Comparison of ENCODE assay signal across 10 cellular contexts in genomic region chr10:122152544-122152943, GRCh38.
DNase-seq lines count a peak whose midpoint lies in the region; TF ChIP-seq lines count a peak whose summit lies in the region.
"Had no signal": no experiment of that assay in that cellular context is flagged by ENCODE, and none has a peak within 500 bp of the region (broad histone marks: within the 10 kb centered on the region; RNA-seq: fewer than 3 reads in every experiment).

No MANE protein-coding gene starts in this region.

- no peak overlapping the region for H3K9ac ChIP-seq in parathyroid adenoma

- no peaks in the 10 kb centered on the region for H3K9me3 Mint-ChIP-seq in activated T-helper 2 cell treated with anti-CD3 and anti-CD28 coated beads, Interferon-gamma antibody, Interleukin-2, Interleukin-4, amounts not matched to agents 10 μg/mL and 5 μg/mL and 100 μg/mL, durations not matched to agents 14 hours and 24 hours and 36 hours

- peaks cover 29% of the 10 kb centered on the region for H3K4me1 ChIP-seq in parathyroid adenoma

- peak overlapping the region; percentile 74 for H3K27ac ChIP-seq in parathyroid adenoma

- peaks cover 3% of the 10 kb centered on the region for H3K79me2 ChIP-seq in parathyroid adenoma

- no peak overlapping the region for H3K27ac Mint-ChIP-seq in activated T-helper 2 cell treated with anti-CD3 and anti-CD28 coated beads, Interferon-gamma antibody, Interleukin-2, Interleukin-4, amounts not matched to agents 10 μg/mL and 5 μg/mL and 100 μg/mL, durations not matched to agents 14 hours and 24 hours and 36 hours

- H3K4me2 ChIP-seq in parathyroid adenoma (ENCODE audit: low read length): no peak overlapping the region

- peak; percentile 97 for DNase-seq in Ammon's horn (ENCODE audit: low spot score)
- DNase-seq in NCI-H510A treated with DMSO at 0.1 percent for 48 hours (lab: John Stamatoyannopoulos, UW): peak; percentile 70
- DNase-seq in fibroblast of the aortic adventitia (ENCODE audit: low read depth): peak; percentile 97
- DNase-seq in activated T-helper 2 cell treated with anti-CD3 and anti-CD28 coated beads, Interferon-gamma antibody, Interleukin-2, Interleukin-4, amounts not matched to agents 10 μg/mL and 5 μg/mL and 100 μg/mL, durations not matched to agents 14 hours and 24 hours and 36 hours (ENCODE audit: low spot score): no peak
- no peak for DNase-seq in amniotic stem cell (lab: John Stamatoyannopoulos, UW)
- no peak for DNase-seq in activated naive CD4-positive, alpha-beta T cell treated with anti-CD3 and anti-CD28 coated beads, Interleukin-2, amount 50 U/mL, for 16 hours
- no peak for DNase-seq in HEK293T (ENCODE audit: extremely low spot score)
- DNase-seq: NCI-H1436 treated with DMSO at 0.1 percent for 48 hours had no signal

- no peaks in the 10 kb centered on the region for H3K9me3 ChIP-seq in parathyroid adenoma (ENCODE audit: control insufficient read depth, low read length)

- no peaks in the 10 kb centered on the region for H3K27me3 ChIP-seq in parathyroid adenoma (ENCODE audit: control insufficient read depth, insufficient read depth, low read length)

- H3K4me3 ChIP-seq in fibroblast of the aortic adventitia (ENCODE audit: low read depth, low read length) (peak overlapping the region; percentile 3), parathyroid adenoma (ENCODE audit: low read depth, low read length) (no peak overlapping the region)
- H3K4me3 ChIP-seq: skin epidermis had no signal

- POLR2A ChIA-PET in HEK293T (lab: Yijun Ruan, JAX): no interaction called here

- H3K36me3 ChIP-seq in parathyroid adenoma (ENCODE audit: control insufficient read depth, insufficient read depth, low read length): no peaks in the 10 kb centered on the region

- H3K4me3 Mint-ChIP-seq in activated T-helper 2 cell treated with anti-CD3 and anti-CD28 coated beads, Interferon-gamma antibody, Interleukin-2, Interleukin-4, amounts not matched to agents 10 μg/mL and 5 μg/mL and 100 μg/mL, durations not matched to agents 14 hours and 24 hours and 36 hours (ENCODE audit: low read depth): no peak overlapping the region

- H2AFZ ChIP-seq in parathyroid adenoma: peak overlapping the region; percentile 38

- CTCF ChIA-PET in HEK293T (lab: Yijun Ruan, JAX): no interaction called here

- H3K4me1 Mint-ChIP-seq in activated T-helper 2 cell treated with anti-CD3 and anti-CD28 coated beads, Interferon-gamma antibody, Interleukin-2, Interleukin-4, amounts not matched to agents 10 μg/mL and 5 μg/mL and 100 μg/mL, durations not matched to agents 14 hours and 24 hours and 36 hours (ENCODE audit: low read depth): no peaks in the 10 kb centered on the region

- no peaks in the 10 kb centered on the region for H3K27me3 Mint-ChIP-seq in activated T-helper 2 cell treated with anti-CD3 and anti-CD28 coated beads, Interferon-gamma antibody, Interleukin-2, Interleukin-4, amounts not matched to agents 10 μg/mL and 5 μg/mL and 100 μg/mL, durations not matched to agents 14 hours and 24 hours and 36 hours (ENCODE audit: low read depth)

- intact Hi-C loops in activated T-helper 2 cell treated with anti-CD3 and anti-CD28 coated beads, Interferon-gamma antibody, Interleukin-2, Interleukin-4, amounts not matched to agents 10 μg/mL and 5 μg/mL and 100 μg/mL, durations not matched to agents 14 hours and 24 hours and 36 hours (cut with micrococcal nuclease): no loop called here

- H3K36me3 Mint-ChIP-seq in activated T-helper 2 cell treated with anti-CD3 and anti-CD28 coated beads, Interferon-gamma antibody, Interleukin-2, Interleukin-4, amounts not matched to agents 10 μg/mL and 5 μg/mL and 100 μg/mL, durations not matched to agents 14 hours and 24 hours and 36 hours (ENCODE audit: low read depth): no peaks in the 10 kb centered on the region

- no peak for TF ChIP-seq CTCF in fibroblast of the aortic adventitia (IDR thresholded peaks at IDR 0.05; ENCODE audit: insufficient read depth, low read length)
- no peak for TF ChIP-seq CTCF in parathyroid adenoma (IDR thresholded peaks at IDR 0.05)

TF ChIP-seq in HEK293T, 16 proteins besides CTCF, POLR2A, EP300 and RAD21:
- no peak for TF ChIP-seq PKNOX1 (IDR thresholded peaks at IDR 0.05)
- TF ChIP-seq CTBP1 (IDR thresholded peaks at IDR 0.05; ENCODE audit: borderline replicate concordance): no peak
- no peak for TF ChIP-seq FOXK2 (IDR thresholded peaks at IDR 0.05)
- no peak for TF ChIP-seq ARNT (IDR thresholded peaks at IDR 0.05)
- TF ChIP-seq ZNF384 (IDR thresholded peaks at IDR 0.05): no peak
- TF ChIP-seq L3MBTL2 (conservative IDR thresholded peaks at IDR 0.05): no peak
- no peak for TF ChIP-seq NFRKB (IDR thresholded peaks at IDR 0.05)
- TF ChIP-seq FOXA1 (IDR thresholded peaks at IDR 0.05): no peak
- no peak for TF ChIP-seq TARDBP (IDR thresholded peaks at IDR 0.05)
- TF ChIP-seq SP1 (IDR thresholded peaks at IDR 0.05): no peak
- TF ChIP-seq HDGF (IDR thresholded peaks at IDR 0.05; ENCODE audit: borderline replicate concordance): no peak
- TF ChIP-seq FOXM1 (IDR thresholded peaks at IDR 0.05; ENCODE audit: borderline replicate concordance): no peak
- no peak for TF ChIP-seq SUZ12 (IDR thresholded peaks at IDR 0.05)
- no peak for TF ChIP-seq ELF4 (IDR thresholded peaks at IDR 0.05)
- TF ChIP-seq BHLHE40 (IDR thresholded peaks at IDR 0.05; ENCODE audit: borderline replicate concordance): no peak
- TF ChIP-seq LEF1 (IDR thresholded peaks at IDR 0.05; ENCODE audit: borderline replicate concordance): no peak

Comparison
In these comparisons a context has a peak if more than half of its experiments do, and no peak if none do; other contexts are left out.
1. DNase-seq: peak in Ammon's horn (single experiment), NCI-H510A treated with DMSO at 0.1 percent for 48 hours (single experiment) and fibroblast of the aortic adventitia (single experiment); none in activated T-helper 2 cell treated with anti-CD3 and anti-CD28 coated beads, Interferon-gamma antibody, Interleukin-2, Interleukin-4, amounts not matched to agents 10 μg/mL and 5 μg/mL and 100 μg/mL, durations not matched to agents 14 hours and 24 hours and 36 hours (single experiment), amniotic stem cell (single experiment), activated naive CD4-positive, alpha-beta T cell treated with anti-CD3 and anti-CD28 coated beads, Interleukin-2, amount 50 U/mL, for 16 hours (single experiment) and HEK293T (single experiment).